Comparison of ENCODE assay signal across 24 cellular contexts in genomic region chr3:15493436-15493835, GRCh38. TPM values are rescaled to one million over a fixed set of nuclear protein-coding genes. Genes with fewer than 3 reads are reported as not detected.
A peak's percentile ranks its signal among the peaks of the same experiment; 100 is the strongest.
DNase-seq lines count a peak whose midpoint lies in the region; ATAC-seq and TF ChIP-seq lines count a peak whose summit lies in the region.
"Had no signal": no experiment of that assay in that cellular context is flagged by ENCODE, and none has a peak within 500 bp of the region (broad histone marks: within the 10 kb centered on the region; RNA-seq: fewer than 3 reads in every experiment).

No MANE protein-coding gene starts in this region.

- no peaks in the 10 kb centered on the region for H3K36me3 Mint-ChIP-seq in activated CD8-positive, alpha-beta memory T cell treated with anti-CD3 and anti-CD28 coated beads, Interleukin-2, amount 10 ng/mL, durations not matched to agents 7 days and 5 days
- no peaks in the 10 kb centered on the region for H3K36me3 Mint-ChIP-seq in neural crest cell (ENCODE audit: low read depth)
- H3K36me3 Mint-ChIP-seq in activated naive CD8-positive, alpha-beta T cell treated with anti-CD3 and anti-CD28 coated beads, Interleukin-2, amount 50 U/mL, for 24 hours (ENCODE audit: low read depth): no peaks in the 10 kb centered on the region
- H3K36me3 Mint-ChIP-seq: CD14-positive monocyte had no signal

- CTCF ChIA-PET in activated CD8-positive, alpha-beta memory T cell treated with anti-CD3 and anti-CD28 coated beads, Interleukin-2, amount 10 ng/mL, durations not matched to agents 7 days and 5 days (lab: Charles Lee): no interaction called here

- H3K4me3 ChIP-seq in skeletal muscle tissue (ENCODE audit: low read length in 3 of 3): no peak overlapping the region
- no peak overlapping the region for H3K4me3 ChIP-seq in adrenal gland
- H3K4me3 ChIP-seq: A549; BLaER1 treated with 17β-estradiol and CSF1 and Interleukin-3, amounts not matched to agents 10 nM and 100 nM; GM12878; GM23338 had no signal

- ATAC-seq in activated CD8-positive, alpha-beta memory T cell treated with anti-CD3 and anti-CD28 coated beads, Interleukin-2, amount 10 ng/mL, durations not matched to agents 7 days and 5 days: no peak
- no peak for ATAC-seq in activated naive CD8-positive, alpha-beta T cell treated with anti-CD3 and anti-CD28 coated beads, Interleukin-2, amount 50 U/mL, for 24 hours
- ATAC-seq: A549, GM12878, GM23338, HCT116 had no signal

- no peak overlapping the region for H3K4me3 Mint-ChIP-seq in activated CD8-positive, alpha-beta memory T cell treated with anti-CD3 and anti-CD28 coated beads, Interleukin-2, amount 10 ng/mL, durations not matched to agents 7 days and 5 days
- no peak overlapping the region for H3K4me3 Mint-ChIP-seq in neural crest cell
- no peak overlapping the region for H3K4me3 Mint-ChIP-seq in activated naive CD8-positive, alpha-beta T cell treated with anti-CD3 and anti-CD28 coated beads, Interleukin-2, amount 50 U/mL, for 24 hours
- H3K4me3 Mint-ChIP-seq: CD14-positive monocyte; CD4-positive, alpha-beta T cell; GM23338; H9 had no signal

- no peak for TF ChIP-seq POLR2A in adrenal gland (IDR thresholded peaks at IDR 0.05)

- TF ChIP-seq CTCF in neural crest cell (conservative IDR thresholded peaks at IDR 0.05) (no peak), adrenal gland (IDR thresholded peaks at IDR 0.05) (no peak)

- H3K36me3 ChIP-seq in skeletal muscle tissue (ENCODE audit: control insufficient read depth in 3 of 3, insufficient read depth in 3 of 3, low read length in 3 of 3): peaks cover 0 to 4% (median 3%) of the 10 kb centered on the region in 3 donors
- H3K36me3 ChIP-seq in adrenal gland (replicated peaks in 1 of 2): no peaks in the 10 kb centered on the region
- H3K36me3 ChIP-seq: BE2C had no signal

- H3K9ac ChIP-seq in skeletal muscle tissue (ENCODE audit: low read depth in 1 of 3, low read length in 3 of 3): no peak overlapping the region
- H3K9ac ChIP-seq: BLaER1 treated with 17β-estradiol and CSF1 and Interleukin-3, amounts not matched to agents 10 nM and 100 nM had no signal

- H3K4me1 ChIP-seq in skeletal muscle tissue (ENCODE audit: control insufficient read depth in 3 of 3, insufficient read depth in 3 of 3, low read length in 3 of 3) (peaks cover 38 to 49% (median 38%) of the 10 kb centered on the region in 3 donors), adrenal gland (replicated peaks in 1 of 2) (peaks cover 10 to 12% of the 10 kb centered on the region in 2 donors)
- H3K4me1 ChIP-seq: A549 had no signal

- H3K27me3 Mint-ChIP-seq in activated CD8-positive, alpha-beta memory T cell treated with anti-CD3 and anti-CD28 coated beads, Interleukin-2, amount 10 ng/mL, durations not matched to agents 7 days and 5 days: peaks cover 4% of the 10 kb centered on the region
- H3K27me3 Mint-ChIP-seq in neural crest cell (ENCODE audit: low read depth): no peaks in the 10 kb centered on the region
- no peaks in the 10 kb centered on the region for H3K27me3 Mint-ChIP-seq in activated naive CD8-positive, alpha-beta T cell treated with anti-CD3 and anti-CD28 coated beads, Interleukin-2, amount 50 U/mL, for 24 hours
- H3K27me3 Mint-ChIP-seq: CD4-positive, alpha-beta T cell; CD8-positive, alpha-beta memory T cell had no signal

- H3K9me3 ChIP-seq in skeletal muscle tissue (ENCODE audit: control insufficient read depth in 3 of 3, low read length in 3 of 3) (no peaks in the 10 kb centered on the region), adrenal gland (replicated peaks in 1 of 3) (no peaks in the 10 kb centered on the region)
- H3K9me3 ChIP-seq: A549; BE2C; BLaER1 treated with 17β-estradiol and CSF1 and Interleukin-3, amounts not matched to agents 10 nM and 100 nM had no signal

- H3K9me3 Mint-ChIP-seq in activated CD8-positive, alpha-beta memory T cell treated with anti-CD3 and anti-CD28 coated beads, Interleukin-2, amount 10 ng/mL, durations not matched to agents 7 days and 5 days (ENCODE audit: low read depth): no peaks in the 10 kb centered on the region
- H3K9me3 Mint-ChIP-seq in neural crest cell: no peaks in the 10 kb centered on the region
- H3K9me3 Mint-ChIP-seq in activated naive CD8-positive, alpha-beta T cell treated with anti-CD3 and anti-CD28 coated beads, Interleukin-2, amount 50 U/mL, for 24 hours: no peaks in the 10 kb centered on the region
- H3K9me3 Mint-ChIP-seq: CD4-positive, alpha-beta T cell; CD8-positive, alpha-beta memory T cell; GM23338; H9 had no signal

- DNase-seq in activated CD8-positive, alpha-beta memory T cell treated with anti-CD3 and anti-CD28 coated beads, Interleukin-2, amount 50 U/mL, for 48 hours: peak; percentile 18
- no peak for DNase-seq in activated CD8-positive, alpha-beta memory T cell treated with anti-CD3 and anti-CD28 coated beads, Interleukin-2, amount 10 ng/mL, durations not matched to agents 7 days and 5 days
- DNase-seq in neural crest cell (ENCODE audit: low read depth, low spot score) (no peak), adrenal gland (no peak)
- no peak for DNase-seq in activated naive CD8-positive, alpha-beta T cell treated with anti-CD3 and anti-CD28 coated beads, Interleukin-2, amount 50 U/mL, for 24 hours
- DNase-seq: 8988T; ACHN; AML-193; BE2C; CD4-positive, alpha-beta T cell; CD8-positive, alpha-beta memory T cell; DMS 273 treated with DMSO at 0.1 percent for 48 hours; DMS79; EL; GDM1; H9 had no signal

- H3K4me1 Mint-ChIP-seq in activated CD8-positive, alpha-beta memory T cell treated with anti-CD3 and anti-CD28 coated beads, Interleukin-2, amount 10 ng/mL, durations not matched to agents 7 days and 5 days: peaks cover 14% of the 10 kb centered on the region
- H3K4me1 Mint-ChIP-seq in neural crest cell: peaks cover 22% of the 10 kb centered on the region
- peaks cover 8% of the 10 kb centered on the region for H3K4me1 Mint-ChIP-seq in activated naive CD8-positive, alpha-beta T cell treated with anti-CD3 and anti-CD28 coated beads, Interleukin-2, amount 50 U/mL, for 24 hours

- H3K27ac ChIP-seq in skeletal muscle tissue (ENCODE audit: low read depth, low read length): peak overlapping the region; percentile 31
- H3K27ac ChIP-seq in adrenal gland: no peak overlapping the region
- H3K27ac ChIP-seq: A549; BLaER1 treated with 17β-estradiol and CSF1 and Interleukin-3, amounts not matched to agents 10 nM and 100 nM had no signal

- no peak overlapping the region for H3K27ac Mint-ChIP-seq in activated CD8-positive, alpha-beta memory T cell treated with anti-CD3 and anti-CD28 coated beads, Interleukin-2, amount 10 ng/mL, durations not matched to agents 7 days and 5 days
- H3K27ac Mint-ChIP-seq in neural crest cell (ENCODE audit: unreplicated experiment): peak overlapping the region; percentile 91
- H3K27ac Mint-ChIP-seq in activated naive CD8-positive, alpha-beta T cell treated with anti-CD3 and anti-CD28 coated beads, Interleukin-2, amount 50 U/mL, for 24 hours: no peak overlapping the region
- H3K27ac Mint-ChIP-seq: CD4-positive, alpha-beta T cell; GM23338 had no signal

- 96 to 98% (median 98%) methylated on average over 5 of the region's 5 CpGs for WGBS in adrenal gland, 4 donors

- intact Hi-C loops in adrenal gland (cut with DNase I): no loop called here

- H3K27me3 ChIP-seq in skeletal muscle tissue (ENCODE audit: control insufficient read depth in 3 of 3, insufficient read depth in 3 of 3, low read length in 3 of 3) (no peaks in the 10 kb centered on the region), adrenal gland (no peaks in the 10 kb centered on the region)
- H3K27me3 ChIP-seq: BE2C; BLaER1 treated with 17β-estradiol and CSF1 and Interleukin-3, amounts not matched to agents 10 nM and 100 nM had no signal

RNA-seq across cellular contexts. Expression of gene COLQ, which starts 28.1 kb away (rescaled TPM):
- 1 to 10 TPM; 2.3 to 4.7 TPM for total RNA-seq in activated CD8-positive, alpha-beta memory T cell treated with anti-CD3 and anti-CD28 coated beads, Interleukin-2, amount 10 ng/mL, durations not matched to agents 7 days and 5 days
- total RNA-seq in neural crest cell (2.8 and 3.2 TPM in 2 replicates), skeletal muscle tissue (14.1 TPM), adrenal gland (1 to 10 TPM in 6 of 8 donors, under 1 TPM in 1, not detected in 1; 0.60 to 2.5 (median 2.0) TPM)
- polyA plus RNA-seq in adrenal gland: 1 to 10 TPM; 1.1 to 7.7 (median 7.3) TPM
- total RNA-seq: H4 had no signal
